ENCODE assay signal across 1 cellular context in genomic region chr20:7981374-7981773, GRCh38.
TF ChIP-seq lines count a peak whose summit lies in the region.

No MANE protein-coding gene starts in this region.

TF ChIP-seq in liver, 16 proteins besides CTCF, POLR2A, EP300 and RAD21 (continued from another document):
- TF ChIP-seq REST (IDR thresholded peaks at IDR 0.05) = peak; percentile 62
